In genomic region chr3:177123820-177124219, GRCh38 we compare ENCODE assay signal across 25 cellular contexts.
DNase-seq lines count a peak whose midpoint lies in the region; ATAC-seq and TF ChIP-seq lines count a peak whose summit lies in the region.
"Had no signal": no experiment of that assay in that cellular context is flagged by ENCODE, and none has a peak within 500 bp of the region (broad histone marks: within the 10 kb centered on the region; RNA-seq: fewer than 3 reads in every experiment).

No MANE protein-coding gene starts in this region.

- H3K9ac ChIP-seq in SU-DHL-6 (ENCODE audit: low read length), result peak overlapping the region; percentile 4; the same call in 1 of the 2 replicates
- H3K9ac ChIP-seq: BLaER1 treated with 17β-estradiol and CSF1 and Interleukin-3, amounts not matched to agents 10 nM and 100 nM had no signal

- peaks cover 70% of the 10 kb centered on the region for H3F3A ChIP-seq in SU-DHL-6 (ENCODE audit: insufficient read depth)

- peaks cover 100% of the 10 kb centered on the region for H3K79me2 ChIP-seq in SU-DHL-6 (ENCODE audit: insufficient read depth, low read length)

- H3K4me3 ChIP-seq in SU-DHL-6 (ENCODE audit: insufficient read depth, low read length, poor library complexity, severe bottlenecking), result no peak overlapping the region
- H3K4me3 ChIP-seq: BLaER1 treated with 17β-estradiol and CSF1 and Interleukin-3, amounts not matched to agents 10 nM and 100 nM; left ventricle myocardium inferior; pancreas; upper lobe of right lung had no signal

- peaks cover 88% of the 10 kb centered on the region for H3K4me1 Mint-ChIP-seq in activated naive CD4-positive, alpha-beta T cell treated with anti-CD3 and anti-CD28 coated beads, Interleukin-2, amount 50 U/mL, for 24 hours
- peaks cover 92% of the 10 kb centered on the region for H3K4me1 Mint-ChIP-seq in chondrocyte (ENCODE audit: low read depth)
- peaks cover 84% of the 10 kb centered on the region for H3K4me1 Mint-ChIP-seq in stimulated activated naive CD8-positive, alpha-beta T cell treated with anti-CD3 and anti-CD28 coated beads, Interleukin-15, amount 100 ng/mL, for 72 hours

- H3K27me3 Mint-ChIP-seq in activated naive CD4-positive, alpha-beta T cell treated with anti-CD3 and anti-CD28 coated beads, Interleukin-2, amount 50 U/mL, for 24 hours, result no peaks in the 10 kb centered on the region
- H3K27me3 Mint-ChIP-seq in chondrocyte (ENCODE audit: low read depth), result no peaks in the 10 kb centered on the region
- no peaks in the 10 kb centered on the region for H3K27me3 Mint-ChIP-seq in stimulated activated naive CD8-positive, alpha-beta T cell treated with anti-CD3 and anti-CD28 coated beads, Interleukin-15, amount 100 ng/mL, for 72 hours
- H3K27me3 Mint-ChIP-seq: T-cell had no signal

- no peak for DNase-seq in activated naive CD4-positive, alpha-beta T cell treated with anti-CD3 and anti-CD28 coated beads, Interleukin-2, amount 50 U/mL, for 16 hours
- no peak for DNase-seq in chondrocyte (ENCODE audit: low spot score)
- DNase-seq in stimulated activated naive CD8-positive, alpha-beta T cell treated with anti-CD3 and anti-CD28 coated beads, Interleukin-15, amount 100 ng/mL, for 72 hours, result no peak
- no peak for DNase-seq in anterior cingulate cortex (lab: John Stamatoyannopoulos, UW)
- DNase-seq in AG08396 (ENCODE audit: low spot score), result no peak
- DNase-seq: activated CD4-positive, CD25-positive, alpha-beta regulatory T cell; activated CD8-positive, alpha-beta memory T cell treated with anti-CD3 and anti-CD28 coated beads for 24 hours; Calu3; glutamatergic neuron; H9; islet precursor cell; left ventricle myocardium inferior; NCI-H1105; NCI-H1930; pancreas; SIG-M5; stimulated activated CD4-positive, alpha-beta T cell treated with anti-CD3 and anti-CD28 coated beads, Interleukin-2, amount 100 ng/mL, for 24 hours; T-cell; upper lobe of right lung had no signal

- H3K4me3 Mint-ChIP-seq in activated naive CD4-positive, alpha-beta T cell treated with anti-CD3 and anti-CD28 coated beads, Interleukin-2, amount 50 U/mL, for 24 hours, result peak overlapping the region; percentile 31
- no peak overlapping the region for H3K4me3 Mint-ChIP-seq in chondrocyte (ENCODE audit: unreplicated experiment)
- peak overlapping the region; percentile 60 to 62 for H3K4me3 Mint-ChIP-seq in stimulated activated naive CD8-positive, alpha-beta T cell treated with anti-CD3 and anti-CD28 coated beads, Interleukin-15, amount 100 ng/mL, for 72 hours
- H3K4me3 Mint-ChIP-seq: H9 had no signal

- no peaks in the 10 kb centered on the region for H3K9me3 ChIP-seq in SU-DHL-6 (ENCODE audit: insufficient read depth, low read length)
- H3K9me3 ChIP-seq: left ventricle myocardium inferior, pancreas, upper lobe of right lung had no signal

- H3K36me3 ChIP-seq in SU-DHL-6 (ENCODE audit: low read length), result peaks cover 5% of the 10 kb centered on the region; the same call in 1 of the 2 replicates
- H3K36me3 ChIP-seq: left ventricle myocardium inferior, pancreas, upper lobe of right lung had no signal

- H2AFZ ChIP-seq in SU-DHL-6 (ENCODE audit: low read depth, low read length, severe bottlenecking), result no peak overlapping the region

- H3K9me2 ChIP-seq in SU-DHL-6 (replicated peaks; ENCODE audit: insufficient read depth, low read length), result no peaks in the 10 kb centered on the region

- TF ChIP-seq CTCF in SU-DHL-6 (IDR thresholded peaks at IDR 0.05; ENCODE audit: insufficient read depth, low read length, poor library complexity, severe bottlenecking) (no peak), chondrocyte (IDR thresholded peaks at IDR 0.05) (no peak)

- H3K9me3 Mint-ChIP-seq in activated naive CD4-positive, alpha-beta T cell treated with anti-CD3 and anti-CD28 coated beads, Interleukin-2, amount 50 U/mL, for 24 hours, result no peaks in the 10 kb centered on the region
- no peaks in the 10 kb centered on the region for H3K9me3 Mint-ChIP-seq in chondrocyte (ENCODE audit: low read depth)
- no peaks in the 10 kb centered on the region for H3K9me3 Mint-ChIP-seq in stimulated activated naive CD8-positive, alpha-beta T cell treated with anti-CD3 and anti-CD28 coated beads, Interleukin-15, amount 100 ng/mL, for 72 hours
- H3K9me3 Mint-ChIP-seq: H9, T-cell had no signal

- H4K20me1 ChIP-seq in SU-DHL-6 (ENCODE audit: low read depth, low read length), result peaks cover 30% of the 10 kb centered on the region

- peak overlapping the region; percentile 66 for H3K27ac Mint-ChIP-seq in activated naive CD4-positive, alpha-beta T cell treated with anti-CD3 and anti-CD28 coated beads, Interleukin-2, amount 50 U/mL, for 24 hours
- peak overlapping the region; percentile 67 for H3K27ac Mint-ChIP-seq in chondrocyte (ENCODE audit: unreplicated experiment)
- peak overlapping the region in 1 of 2 donors; percentile 20 for H3K27ac Mint-ChIP-seq in stimulated activated naive CD8-positive, alpha-beta T cell treated with anti-CD3 and anti-CD28 coated beads, Interleukin-15, amount 100 ng/mL, for 72 hours

- H3K4me2 ChIP-seq in SU-DHL-6 (ENCODE audit: low read depth, low read length, poor library complexity, severe bottlenecking), result peak overlapping the region; percentile 50

- H3K27ac ChIP-seq in SU-DHL-6 (ENCODE audit: low read depth, low read length), result peak overlapping the region; percentile 77
- H3K27ac ChIP-seq: BLaER1 treated with 17β-estradiol and CSF1 and Interleukin-3, amounts not matched to agents 10 nM and 100 nM; epithelial cell of prostate; left ventricle myocardium inferior; pancreas; upper lobe of right lung had no signal

- no peaks in the 10 kb centered on the region for H3K27me3 ChIP-seq in SU-DHL-6 (ENCODE audit: low read length)
- H3K27me3 ChIP-seq: BLaER1 treated with 17β-estradiol and CSF1 and Interleukin-3, amounts not matched to agents 10 nM and 100 nM; pancreas; upper lobe of right lung had no signal

- no peak for ATAC-seq in stimulated activated naive CD8-positive, alpha-beta T cell treated with anti-CD3 and anti-CD28 coated beads, Interleukin-15, amount 100 ng/mL, for 72 hours
- ATAC-seq in HG03342 (IDR thresholded peaks at IDR 0.05; ENCODE audit: unreplicated experiment), result no peak
- ATAC-seq: Panc1, pancreas, upper lobe of right lung had no signal

- peaks cover 10% of the 10 kb centered on the region for H3K36me3 Mint-ChIP-seq in activated naive CD4-positive, alpha-beta T cell treated with anti-CD3 and anti-CD28 coated beads, Interleukin-2, amount 50 U/mL, for 24 hours
- peaks cover 3% of the 10 kb centered on the region for H3K36me3 Mint-ChIP-seq in chondrocyte (ENCODE audit: low read depth)
